In the genomic region with DNA sequence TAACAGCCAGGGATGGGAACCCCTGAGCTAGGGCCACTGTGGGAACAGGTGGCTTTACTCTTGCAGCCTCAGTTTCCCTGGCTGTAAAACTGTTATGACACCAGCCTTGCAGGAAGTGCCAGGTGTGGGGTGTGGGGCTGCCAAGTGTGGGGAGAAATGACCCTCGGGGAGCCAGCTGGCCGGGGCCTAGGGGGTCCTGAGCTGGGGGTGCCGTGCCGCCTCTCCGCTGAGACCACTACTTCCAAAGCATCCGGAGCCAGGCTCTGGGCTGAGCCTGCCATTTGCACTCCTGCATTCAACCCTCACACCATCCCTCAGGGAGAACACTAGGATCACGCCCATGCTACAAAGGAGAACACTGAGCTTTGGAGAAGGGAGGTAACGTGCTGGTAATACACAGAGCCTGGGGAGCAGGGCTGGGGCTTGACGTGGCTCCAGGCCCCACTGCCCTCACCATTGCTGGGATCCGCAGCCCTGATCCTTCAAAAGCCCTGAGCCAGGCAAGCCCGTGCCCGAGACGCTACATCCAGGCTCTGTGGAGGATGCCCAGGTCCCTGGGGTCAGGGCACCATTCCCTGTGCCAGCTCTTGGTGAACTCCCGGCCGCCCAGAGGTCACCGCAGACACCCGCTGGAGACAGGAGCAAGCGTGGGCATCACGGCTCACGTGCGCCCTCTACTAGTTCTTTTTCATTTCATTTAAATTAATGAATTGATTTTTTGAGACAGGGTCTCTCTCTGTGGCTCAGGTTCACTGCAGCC, we compare ENCODE assay signal across 1 cellular context.
TF ChIP-seq lines count a peak whose summit lies in the region.

No MANE protein-coding gene starts in this region.

TF ChIP-seq in GM12878, 131 proteins besides CTCF, POLR2A, EP300 and RAD21 (continued from another document):
- TF ChIP-seq, protein P1, sequence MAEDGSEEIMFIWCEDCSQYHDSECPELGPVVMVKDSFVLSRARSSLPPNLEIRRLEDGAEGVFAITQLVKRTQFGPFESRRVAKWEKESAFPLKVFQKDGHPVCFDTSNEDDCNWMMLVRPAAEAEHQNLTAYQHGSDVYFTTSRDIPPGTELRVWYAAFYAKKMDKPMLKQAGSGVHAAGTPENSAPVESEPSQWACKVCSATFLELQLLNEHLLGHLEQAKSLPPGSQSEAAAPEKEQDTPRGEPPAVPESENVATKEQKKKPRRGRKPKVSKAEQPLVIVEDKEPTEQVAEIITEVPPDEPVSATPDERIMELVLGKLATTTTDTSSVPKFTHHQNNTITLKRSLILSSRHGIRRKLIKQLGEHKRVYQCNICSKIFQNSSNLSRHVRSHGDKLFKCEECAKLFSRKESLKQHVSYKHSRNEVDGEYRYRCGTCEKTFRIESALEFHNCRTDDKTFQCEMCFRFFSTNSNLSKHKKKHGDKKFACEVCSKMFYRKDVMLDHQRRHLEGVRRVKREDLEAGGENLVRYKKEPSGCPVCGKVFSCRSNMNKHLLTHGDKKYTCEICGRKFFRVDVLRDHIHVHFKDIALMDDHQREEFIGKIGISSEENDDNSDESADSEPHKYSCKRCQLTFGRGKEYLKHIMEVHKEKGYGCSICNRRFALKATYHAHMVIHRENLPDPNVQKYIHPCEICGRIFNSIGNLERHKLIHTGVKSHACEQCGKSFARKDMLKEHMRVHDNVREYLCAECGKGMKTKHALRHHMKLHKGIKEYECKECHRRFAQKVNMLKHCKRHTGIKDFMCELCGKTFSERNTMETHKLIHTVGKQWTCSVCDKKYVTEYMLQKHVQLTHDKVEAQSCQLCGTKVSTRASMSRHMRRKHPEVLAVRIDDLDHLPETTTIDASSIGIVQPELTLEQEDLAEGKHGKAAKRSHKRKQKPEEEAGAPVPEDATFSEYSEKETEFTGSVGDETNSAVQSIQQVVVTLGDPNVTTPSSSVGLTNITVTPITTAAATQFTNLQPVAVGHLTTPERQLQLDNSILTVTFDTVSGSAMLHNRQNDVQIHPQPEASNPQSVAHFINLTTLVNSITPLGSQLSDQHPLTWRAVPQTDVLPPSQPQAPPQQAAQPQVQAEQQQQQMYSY (CRISPR knock-in tag; IDR thresholded peaks at IDR 0.05): no peak
- TF ChIP-seq, protein P2, sequence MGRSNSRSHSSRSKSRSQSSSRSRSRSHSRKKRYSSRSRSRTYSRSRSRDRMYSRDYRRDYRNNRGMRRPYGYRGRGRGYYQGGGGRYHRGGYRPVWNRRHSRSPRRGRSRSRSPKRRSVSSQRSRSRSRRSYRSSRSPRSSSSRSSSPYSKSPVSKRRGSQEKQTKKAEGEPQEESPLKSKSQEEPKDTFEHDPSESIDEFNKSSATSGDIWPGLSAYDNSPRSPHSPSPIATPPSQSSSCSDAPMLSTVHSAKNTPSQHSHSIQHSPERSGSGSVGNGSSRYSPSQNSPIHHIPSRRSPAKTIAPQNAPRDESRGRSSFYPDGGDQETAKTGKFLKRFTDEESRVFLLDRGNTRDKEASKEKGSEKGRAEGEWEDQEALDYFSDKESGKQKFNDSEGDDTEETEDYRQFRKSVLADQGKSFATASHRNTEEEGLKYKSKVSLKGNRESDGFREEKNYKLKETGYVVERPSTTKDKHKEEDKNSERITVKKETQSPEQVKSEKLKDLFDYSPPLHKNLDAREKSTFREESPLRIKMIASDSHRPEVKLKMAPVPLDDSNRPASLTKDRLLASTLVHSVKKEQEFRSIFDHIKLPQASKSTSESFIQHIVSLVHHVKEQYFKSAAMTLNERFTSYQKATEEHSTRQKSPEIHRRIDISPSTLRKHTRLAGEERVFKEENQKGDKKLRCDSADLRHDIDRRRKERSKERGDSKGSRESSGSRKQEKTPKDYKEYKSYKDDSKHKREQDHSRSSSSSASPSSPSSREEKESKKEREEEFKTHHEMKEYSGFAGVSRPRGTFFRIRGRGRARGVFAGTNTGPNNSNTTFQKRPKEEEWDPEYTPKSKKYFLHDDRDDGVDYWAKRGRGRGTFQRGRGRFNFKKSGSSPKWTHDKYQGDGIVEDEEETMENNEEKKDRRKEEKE (IDR thresholded peaks at IDR 0.05): no peak
- TF ChIP-seq DPF2 (IDR thresholded peaks at IDR 0.05): no peak
- no peak for TF ChIP-seq CBX3 (IDR thresholded peaks at IDR 0.05; ENCODE audit: borderline replicate concordance, low read depth)
- 0 out of 2 replicates have a peak, but pooled peaks have one; percentile 21 for TF ChIP-seq YY1 (IDR thresholded peaks at IDR 0.05; ENCODE audit: low read depth, low read length)
- no peak for TF ChIP-seq GABPA (IDR thresholded peaks at IDR 0.05; ENCODE audit: low read depth)
- no peak for TF ChIP-seq POLR2AphosphoS2 (IDR thresholded peaks at IDR 0.05; ENCODE audit: low read depth, low read length)
- no peak for TF ChIP-seq TCF12 (IDR thresholded peaks at IDR 0.05; ENCODE audit: low read depth, low read length)
- TF ChIP-seq RUNX3 (IDR thresholded peaks at IDR 0.05; ENCODE audit: low read length): peak; percentile 17; the same call in 1 of the 2 replicates
- TF ChIP-seq BHLHE40 (IDR thresholded peaks at IDR 0.05; ENCODE audit: borderline replicate concordance in 1 of 2, low read depth in 2 of 2, low read length in 1 of 2): peak in 1 of 2 experiments; percentile 14; a peak in 1 of 4 replicates
- peak; percentile 23; the same call in 1 of the 2 replicates for TF ChIP-seq EED (IDR thresholded peaks at IDR 0.05; ENCODE audit: low read depth)
- no peak for TF ChIP-seq RAD51 (IDR thresholded peaks at IDR 0.05)
- TF ChIP-seq NFIC (IDR thresholded peaks at IDR 0.05; ENCODE audit: low read depth, low read length): no peak
- TF ChIP-seq, protein P3, sequence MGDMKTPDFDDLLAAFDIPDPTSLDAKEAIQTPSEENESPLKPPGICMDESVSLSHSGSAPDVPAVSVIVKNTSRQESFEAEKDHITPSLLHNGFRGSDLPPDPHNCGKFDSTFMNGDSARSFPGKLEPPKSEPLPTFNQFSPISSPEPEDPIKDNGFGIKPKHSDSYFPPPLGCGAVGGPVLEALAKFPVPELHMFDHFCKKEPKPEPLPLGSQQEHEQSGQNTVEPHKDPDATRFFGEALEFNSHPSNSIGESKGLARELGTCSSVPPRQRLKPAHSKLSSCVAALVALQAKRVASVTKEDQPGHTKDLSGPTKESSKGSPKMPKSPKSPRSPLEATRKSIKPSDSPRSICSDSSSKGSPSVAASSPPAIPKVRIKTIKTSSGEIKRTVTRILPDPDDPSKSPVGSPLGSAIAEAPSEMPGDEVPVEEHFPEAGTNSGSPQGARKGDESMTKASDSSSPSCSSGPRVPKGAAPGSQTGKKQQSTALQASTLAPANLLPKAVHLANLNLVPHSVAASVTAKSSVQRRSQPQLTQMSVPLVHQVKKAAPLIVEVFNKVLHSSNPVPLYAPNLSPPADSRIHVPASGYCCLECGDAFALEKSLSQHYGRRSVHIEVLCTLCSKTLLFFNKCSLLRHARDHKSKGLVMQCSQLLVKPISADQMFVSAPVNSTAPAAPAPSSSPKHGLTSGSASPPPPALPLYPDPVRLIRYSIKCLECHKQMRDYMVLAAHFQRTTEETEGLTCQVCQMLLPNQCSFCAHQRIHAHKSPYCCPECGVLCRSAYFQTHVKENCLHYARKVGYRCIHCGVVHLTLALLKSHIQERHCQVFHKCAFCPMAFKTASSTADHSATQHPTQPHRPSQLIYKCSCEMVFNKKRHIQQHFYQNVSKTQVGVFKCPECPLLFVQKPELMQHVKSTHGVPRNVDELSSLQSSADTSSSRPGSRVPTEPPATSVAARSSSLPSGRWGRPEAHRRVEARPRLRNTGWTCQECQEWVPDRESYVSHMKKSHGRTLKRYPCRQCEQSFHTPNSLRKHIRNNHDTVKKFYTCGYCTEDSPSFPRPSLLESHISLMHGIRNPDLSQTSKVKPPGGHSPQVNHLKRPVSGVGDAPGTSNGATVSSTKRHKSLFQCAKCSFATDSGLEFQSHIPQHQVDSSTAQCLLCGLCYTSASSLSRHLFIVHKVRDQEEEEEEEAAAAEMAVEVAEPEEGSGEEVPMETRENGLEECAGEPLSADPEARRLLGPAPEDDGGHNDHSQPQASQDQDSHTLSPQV (IDR thresholded peaks at IDR 0.05): no peak
- TF ChIP-seq EZH2 (IDR thresholded peaks at IDR 0.05; ENCODE audit: borderline replicate concordance, control insufficient read depth, low read depth, low read length): no peak
- TF ChIP-seq, protein P4, sequence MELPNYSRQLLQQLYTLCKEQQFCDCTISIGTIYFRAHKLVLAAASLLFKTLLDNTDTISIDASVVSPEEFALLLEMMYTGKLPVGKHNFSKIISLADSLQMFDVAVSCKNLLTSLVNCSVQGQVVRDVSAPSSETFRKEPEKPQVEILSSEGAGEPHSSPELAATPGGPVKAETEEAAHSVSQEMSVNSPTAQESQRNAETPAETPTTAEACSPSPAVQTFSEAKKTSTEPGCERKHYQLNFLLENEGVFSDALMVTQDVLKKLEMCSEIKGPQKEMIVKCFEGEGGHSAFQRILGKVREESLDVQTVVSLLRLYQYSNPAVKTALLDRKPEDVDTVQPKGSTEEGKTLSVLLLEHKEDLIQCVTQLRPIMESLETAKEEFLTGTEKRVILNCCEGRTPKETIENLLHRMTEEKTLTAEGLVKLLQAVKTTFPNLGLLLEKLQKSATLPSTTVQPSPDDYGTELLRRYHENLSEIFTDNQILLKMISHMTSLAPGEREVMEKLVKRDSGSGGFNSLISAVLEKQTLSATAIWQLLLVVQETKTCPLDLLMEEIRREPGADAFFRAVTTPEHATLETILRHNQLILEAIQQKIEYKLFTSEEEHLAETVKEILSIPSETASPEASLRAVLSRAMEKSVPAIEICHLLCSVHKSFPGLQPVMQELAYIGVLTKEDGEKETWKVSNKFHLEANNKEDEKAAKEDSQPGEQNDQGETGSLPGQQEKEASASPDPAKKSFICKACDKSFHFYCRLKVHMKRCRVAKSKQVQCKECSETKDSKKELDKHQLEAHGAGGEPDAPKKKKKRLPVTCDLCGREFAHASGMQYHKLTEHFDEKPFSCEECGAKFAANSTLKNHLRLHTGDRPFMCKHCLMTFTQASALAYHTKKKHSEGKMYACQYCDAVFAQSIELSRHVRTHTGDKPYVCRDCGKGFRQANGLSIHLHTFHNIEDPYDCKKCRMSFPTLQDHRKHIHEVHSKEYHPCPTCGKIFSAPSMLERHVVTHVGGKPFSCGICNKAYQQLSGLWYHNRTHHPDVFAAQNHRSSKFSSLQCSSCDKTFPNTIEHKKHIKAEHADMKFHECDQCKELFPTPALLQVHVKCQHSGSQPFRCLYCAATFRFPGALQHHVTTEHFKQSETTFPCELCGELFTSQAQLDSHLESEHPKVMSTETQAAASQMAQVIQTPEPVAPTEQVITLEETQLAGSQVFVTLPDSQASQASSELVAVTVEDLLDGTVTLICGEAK (IDR thresholded peaks at IDR 0.05; ENCODE audit: borderline replicate concordance): no peak
- no peak for TF ChIP-seq YBX1 (IDR thresholded peaks at IDR 0.05)
- TF ChIP-seq MTA3 (IDR thresholded peaks at IDR 0.05; ENCODE audit: borderline replicate concordance, low read length): no peak
- TF ChIP-seq, protein P5, sequence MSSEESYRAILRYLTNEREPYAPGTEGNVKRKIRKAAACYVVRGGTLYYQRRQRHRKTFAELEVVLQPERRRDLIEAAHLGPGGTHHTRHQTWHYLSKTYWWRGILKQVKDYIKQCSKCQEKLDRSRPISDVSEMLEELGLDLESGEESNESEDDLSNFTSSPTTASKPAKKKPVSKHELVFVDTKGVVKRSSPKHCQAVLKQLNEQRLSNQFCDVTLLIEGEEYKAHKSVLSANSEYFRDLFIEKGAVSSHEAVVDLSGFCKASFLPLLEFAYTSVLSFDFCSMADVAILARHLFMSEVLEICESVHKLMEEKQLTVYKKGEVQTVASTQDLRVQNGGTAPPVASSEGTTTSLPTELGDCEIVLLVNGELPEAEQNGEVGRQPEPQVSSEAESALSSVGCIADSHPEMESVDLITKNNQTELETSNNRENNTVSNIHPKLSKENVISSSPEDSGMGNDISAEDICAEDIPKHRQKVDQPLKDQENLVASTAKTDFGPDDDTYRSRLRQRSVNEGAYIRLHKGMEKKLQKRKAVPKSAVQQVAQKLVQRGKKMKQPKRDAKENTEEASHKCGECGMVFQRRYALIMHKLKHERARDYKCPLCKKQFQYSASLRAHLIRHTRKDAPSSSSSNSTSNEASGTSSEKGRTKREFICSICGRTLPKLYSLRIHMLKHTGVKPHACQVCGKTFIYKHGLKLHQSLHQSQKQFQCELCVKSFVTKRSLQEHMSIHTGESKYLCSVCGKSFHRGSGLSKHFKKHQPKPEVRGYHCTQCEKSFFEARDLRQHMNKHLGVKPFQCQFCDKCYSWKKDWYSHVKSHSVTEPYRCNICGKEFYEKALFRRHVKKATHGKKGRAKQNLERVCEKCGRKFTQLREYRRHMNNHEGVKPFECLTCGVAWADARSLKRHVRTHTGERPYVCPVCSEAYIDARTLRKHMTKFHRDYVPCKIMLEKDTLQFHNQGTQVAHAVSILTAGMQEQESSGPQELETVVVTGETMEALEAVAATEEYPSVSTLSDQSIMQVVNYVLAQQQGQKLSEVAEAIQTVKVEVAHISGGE (CRISPR knock-in tag; IDR thresholded peaks at IDR 0.05): no peak
- no peak for TF ChIP-seq POLR2AphosphoS5 (IDR thresholded peaks at IDR 0.05; ENCODE audit: low read length)
- TF ChIP-seq NR2F1 (conservative IDR thresholded peaks at IDR 0.05): peak; percentile 50
- no peak for TF ChIP-seq MYC (IDR thresholded peaks at IDR 0.05; ENCODE audit: insufficient read depth, insufficient read length, insufficient replicate concordance, low read length, severe bottlenecking)
